Comparison of ENCODE assay signal across 18 cellular contexts in genomic region chr11:19316434-19316833, GRCh38.
DNase-seq lines count a peak whose midpoint lies in the region; ATAC-seq and TF ChIP-seq lines count a peak whose summit lies in the region.
"Had no signal": no experiment of that assay in that cellular context is flagged by ENCODE, and none has a peak within 500 bp of the region (broad histone marks: within the 10 kb centered on the region; RNA-seq: fewer than 3 reads in every experiment).

No MANE protein-coding gene starts in this region.

- no peaks in the 10 kb centered on the region for H3K36me3 ChIP-seq in thyroid gland
- no peaks in the 10 kb centered on the region for H3K36me3 ChIP-seq in CD8-positive, alpha-beta memory T cell (ENCODE audit: insufficient read depth, low read length)
- no peaks in the 10 kb centered on the region for H3K36me3 ChIP-seq in colonic mucosa
- H3K36me3 ChIP-seq: SJCRH30 had no signal

- no peak overlapping the region for H3K4me3 ChIP-seq in thyroid gland (replicated peaks in 1 of 3)
- H3K4me3 ChIP-seq in CD8-positive, alpha-beta memory T cell (ENCODE audit: low read length): no peak overlapping the region
- no peak overlapping the region for H3K4me3 ChIP-seq in colonic mucosa
- H3K4me3 ChIP-seq: mucosa of descending colon, SJCRH30 had no signal

- H3K9ac ChIP-seq in colonic mucosa (ENCODE audit: low read depth in 2 of 2, low read length in 2 of 2): no peak overlapping the region
- H3K9ac ChIP-seq: parathyroid adenoma had no signal

- H3K27ac ChIP-seq in thyroid gland (peak overlapping the region in 2 of 3 donors; percentile 25 to 27), colonic mucosa (no peak overlapping the region)
- H3K27ac ChIP-seq in CD8-positive, alpha-beta memory T cell (ENCODE audit: low read depth, low read length): no peak overlapping the region
- H3K27ac ChIP-seq: parathyroid adenoma, SJCRH30 had no signal

- H3K36me3 Mint-ChIP-seq in CD8-positive, alpha-beta memory T cell: no peaks in the 10 kb centered on the region

- CTCF ChIA-PET in CD8-positive, alpha-beta memory T cell (lab: Charles Lee): no interaction called here

- intact Hi-C loops in thyroid gland (cut with DNase I) (no loop called here), colonic mucosa (cut with DNase I) (loop anchor here (10.0 kb wide), 1 partner anchor 242 kb away; no protein-coding TSS in a partner anchor)

- peak; percentile 9 for DNase-seq in amniotic epithelial cell (ENCODE audit: low read depth)
- DNase-seq in globus pallidus (ENCODE audit: low spot score): peak; percentile 60
- peak; percentile 13 for DNase-seq in midbrain (lab: John Stamatoyannopoulos, UW)
- peak; percentile 58 to 68 for DNase-seq in thyroid gland
- no peak for DNase-seq in CD8-positive, alpha-beta memory T cell
- DNase-seq in colonic mucosa: no peak
- DNase-seq in iPS-NIHi11 (ENCODE audit: low spot score): no peak
- DNase-seq: activated CD4-positive, alpha-beta T cell treated with anti-CD3 and anti-CD28 coated beads for 1 hour; DMS 273 treated with DMSO at 0.1 percent for 48 hours; effector CD8-positive, alpha-beta T cell; foreskin fibroblast; KG1; mucosa of descending colon; SJCRH30; T-helper 9 cell had no signal

- no peak for ATAC-seq in GM18505 (IDR thresholded peaks at IDR 0.05; ENCODE audit: unreplicated experiment)
- ATAC-seq: mucosa of descending colon had no signal

- H3K27ac Mint-ChIP-seq in CD8-positive, alpha-beta memory T cell: no peak overlapping the region
- H3K27ac Mint-ChIP-seq: B cell had no signal

- peaks cover 12 to 30% of the 10 kb centered on the region in 2 donors for H3K27me3 Mint-ChIP-seq in CD8-positive, alpha-beta memory T cell

- H3K27me3 ChIP-seq in thyroid gland: no peaks in the 10 kb centered on the region
- H3K27me3 ChIP-seq in CD8-positive, alpha-beta memory T cell (ENCODE audit: insufficient read depth, low read length, poor library complexity, severe bottlenecking): no peaks in the 10 kb centered on the region
- no peaks in the 10 kb centered on the region for H3K27me3 ChIP-seq in colonic mucosa
- H3K27me3 ChIP-seq: SJCRH30 had no signal

- no peaks in the 10 kb centered on the region for H3K9me3 Mint-ChIP-seq in CD8-positive, alpha-beta memory T cell

- H3K4me1 Mint-ChIP-seq in CD8-positive, alpha-beta memory T cell: peaks cover 2 to 6% (median 3%) of the 10 kb centered on the region in 3 donors

- H3K4me1 ChIP-seq in thyroid gland: peaks cover 14 to 26% of the 10 kb centered on the region in 2 donors
- H3K4me1 ChIP-seq in CD8-positive, alpha-beta memory T cell (ENCODE audit: insufficient read depth, low read length): no peaks in the 10 kb centered on the region
- H3K4me1 ChIP-seq in colonic mucosa: no peaks in the 10 kb centered on the region
- H3K4me1 ChIP-seq: parathyroid adenoma had no signal

- no peaks in the 10 kb centered on the region for H3K9me3 ChIP-seq in thyroid gland
- no peaks in the 10 kb centered on the region for H3K9me3 ChIP-seq in CD8-positive, alpha-beta memory T cell (ENCODE audit: low read length)
- H3K9me3 ChIP-seq in colonic mucosa: no peaks in the 10 kb centered on the region
- H3K9me3 ChIP-seq: mucosa of descending colon, SJCRH30 had no signal

- 39 to 41% methylated on average over 7 of the region's 7 CpGs for WGBS in thyroid gland, 2 donors

- TF ChIP-seq CTCF in thyroid gland (IDR thresholded peaks at IDR 0.05) (no peak), colonic mucosa (IDR thresholded peaks at IDR 0.05) (no peak)

- H3K4me3 Mint-ChIP-seq in CD8-positive, alpha-beta memory T cell: no peak overlapping the region
- H3K4me3 Mint-ChIP-seq: B cell had no signal

- POLR2A ChIA-PET in CD8-positive, alpha-beta memory T cell (lab: Charles Lee): no interaction called here

- TF ChIP-seq POLR2A in thyroid gland (IDR thresholded peaks at IDR 0.05): no peak
- TF ChIP-seq POLR2A in GM18505 (IDR thresholded peaks at IDR 0.05; ENCODE audit: borderline replicate concordance, extremely low read depth, insufficient read depth, insufficient read length): no peak

Comparison
In these comparisons a context has a peak if more than half of its experiments do, and no peak if none do; other contexts are left out.
1. DNase-seq: peak in amniotic epithelial cell (single experiment), globus pallidus (single experiment), midbrain (single experiment) and thyroid gland (2 of 2); none in CD8-positive, alpha-beta memory T cell (0 of 5), colonic mucosa (single experiment) and iPS-NIHi11 (single experiment).
2. H3K27ac ChIP-seq: peak in thyroid gland (2 of 3); none in CD8-positive, alpha-beta memory T cell (single experiment) and colonic mucosa (single experiment).